ENCODE assay signal across 8 cellular contexts in genomic region chr18:26226229-26227050, GRCh38. TPM values are rescaled to one million over a fixed set of nuclear protein-coding genes. Genes with fewer than 3 reads are reported as not detected.
DNase-seq lines count a peak whose midpoint lies in the region; ATAC-seq and TF ChIP-seq lines count a peak whose summit lies in the region.

Gene TAF4B, plus strand, starts transcription at chr18:26226445. Its CDS starts 489 bp downstream, at chr18:26226934.

- H3K9me3 Mint-ChIP-seq in T-helper 1 cell treated with Interleukin-12 subunit alpha and Interleukin-12 subunit beta and Interleukin-4 antibody, amounts not matched to agents 30 μg/mL and 1 μg/mL, for 36 hours: no peaks in the 10 kb centered on the region
- H3K9me3 Mint-ChIP-seq in progenitor cell of endocrine pancreas (ENCODE audit: low read depth): no peaks in the 10 kb centered on the region

- H3K27ac Mint-ChIP-seq in T-helper 1 cell treated with Interleukin-12 subunit alpha and Interleukin-12 subunit beta and Interleukin-4 antibody, amounts not matched to agents 30 μg/mL and 1 μg/mL, for 36 hours: peak within 1 kb of the TSS; percentile 93
- peak within 1 kb of the TSS; percentile 94 for H3K27ac Mint-ChIP-seq in progenitor cell of endocrine pancreas

- H3K36me3 Mint-ChIP-seq in T-helper 1 cell treated with Interleukin-12 subunit alpha and Interleukin-12 subunit beta and Interleukin-4 antibody, amounts not matched to agents 30 μg/mL and 1 μg/mL, for 36 hours (ENCODE audit: low read depth): peaks cover 1% of the 10 kb centered on the region
- H3K36me3 Mint-ChIP-seq in progenitor cell of endocrine pancreas (ENCODE audit: insufficient read depth): peaks cover under 1% of the 10 kb centered on the region

- H3K4me3 ChIP-seq in left ventricle myocardium inferior (peak within 1 kb of the TSS; percentile 95), upper lobe of right lung (peak within 1 kb of the TSS; percentile 84)

- intact Hi-C loops in left ventricle myocardium inferior (cut with micrococcal nuclease) (no loop called here), upper lobe of right lung (cut with DNase I) (no loop called here)

- H3K27ac ChIP-seq in left ventricle myocardium inferior (replicated peaks): peak within 1 kb of the TSS; percentile 71
- H3K27ac ChIP-seq in upper lobe of right lung: peak within 1 kb of the TSS; percentile 49

- peaks cover 8% of the 10 kb centered on the region for H3K27me3 Mint-ChIP-seq in T-helper 1 cell treated with Interleukin-12 subunit alpha and Interleukin-12 subunit beta and Interleukin-4 antibody, amounts not matched to agents 30 μg/mL and 1 μg/mL, for 36 hours (ENCODE audit: low read depth)
- H3K27me3 Mint-ChIP-seq in progenitor cell of endocrine pancreas: peaks cover 55% of the 10 kb centered on the region

- no peak for TF ChIP-seq CTCF in GM13977 (IDR thresholded peaks at IDR 0.05; ENCODE audit: extremely low read depth, insufficient read depth, missing control alignments)
- TF ChIP-seq CTCF in left ventricle myocardium inferior (IDR thresholded peaks at IDR 0.05; ENCODE audit: borderline replicate concordance): no peak
- TF ChIP-seq CTCF in progenitor cell of endocrine pancreas (IDR thresholded peaks at IDR 0.05; ENCODE audit: unreplicated experiment): no peak
- no peak for TF ChIP-seq CTCF in upper lobe of right lung (IDR thresholded peaks at IDR 0.05)

- ATAC-seq in HG02840 (IDR thresholded peaks at IDR 0.05; ENCODE audit: low FRiP score, unreplicated experiment) (peak; percentile 87), upper lobe of right lung (peak; percentile 98)

- peaks cover 27% of the 10 kb centered on the region for H3K4me1 Mint-ChIP-seq in T-helper 1 cell treated with Interleukin-12 subunit alpha and Interleukin-12 subunit beta and Interleukin-4 antibody, amounts not matched to agents 30 μg/mL and 1 μg/mL, for 36 hours (ENCODE audit: low read depth)
- peaks cover 4% of the 10 kb centered on the region for H3K4me1 Mint-ChIP-seq in progenitor cell of endocrine pancreas (ENCODE audit: low read depth)

- peak; percentile 90 for DNase-seq in GM13977 (ENCODE audit: low spot score)
- DNase-seq in NCI-H146 (lab: John Stamatoyannopoulos, UW): peak; percentile 85
- DNase-seq in amniotic stem cell (lab: John Stamatoyannopoulos, UW): peak; percentile 81
- DNase-seq in left ventricle myocardium inferior: peak; percentile 94
- DNase-seq in progenitor cell of endocrine pancreas (ENCODE audit: low spot score, unreplicated experiment): peak; percentile 89
- peak; percentile 97 for DNase-seq in upper lobe of right lung

- no peaks in the 10 kb centered on the region for H3K9me3 ChIP-seq in left ventricle myocardium inferior (replicated peaks)
- no peaks in the 10 kb centered on the region for H3K9me3 ChIP-seq in upper lobe of right lung

- H3K4me3 Mint-ChIP-seq in T-helper 1 cell treated with Interleukin-12 subunit alpha and Interleukin-12 subunit beta and Interleukin-4 antibody, amounts not matched to agents 30 μg/mL and 1 μg/mL, for 36 hours: peak within 1 kb of the TSS; percentile 94
- peak within 1 kb of the TSS; percentile 88 for H3K4me3 Mint-ChIP-seq in progenitor cell of endocrine pancreas (ENCODE audit: low read depth)

- H3K4me1 ChIP-seq in left ventricle myocardium inferior: peaks cover 31% of the 10 kb centered on the region
- peaks cover 8% of the 10 kb centered on the region for H3K4me1 ChIP-seq in upper lobe of right lung

- H3K36me3 ChIP-seq in left ventricle myocardium inferior: no peaks in the 10 kb centered on the region
- no peaks in the 10 kb centered on the region for H3K36me3 ChIP-seq in upper lobe of right lung

- H3K27me3 ChIP-seq in left ventricle myocardium inferior (ENCODE audit: low read depth): peaks cover 9% of the 10 kb centered on the region
- H3K27me3 ChIP-seq in upper lobe of right lung: no peaks in the 10 kb centered on the region

- in situ Hi-C loops in GM13977 (cut with MboI; ENCODE audit: low pct_unique_long_range_greater_than_20kb, low sequenced_read_pairs, unreplicated experiment): no loop called here

RNA-seq across cellular contexts. Expression of gene TAF4B, which starts in this region (rescaled TPM):
- total RNA-seq in left ventricle myocardium inferior (1.1 TPM), progenitor cell of endocrine pancreas (1.8 and 2.2 TPM in 2 replicates), upper lobe of right lung (3.3 TPM)

Comparison
In these comparisons a context has a peak if more than half of its experiments do, and no peak if none do; other contexts are left out.
1. Peak in every context shown above with its lines: DNase-seq, ATAC-seq, H3K4me3 ChIP-seq and H3K27ac ChIP-seq.